ENCODE assay signal across 8 cellular contexts in the genomic region with DNA sequence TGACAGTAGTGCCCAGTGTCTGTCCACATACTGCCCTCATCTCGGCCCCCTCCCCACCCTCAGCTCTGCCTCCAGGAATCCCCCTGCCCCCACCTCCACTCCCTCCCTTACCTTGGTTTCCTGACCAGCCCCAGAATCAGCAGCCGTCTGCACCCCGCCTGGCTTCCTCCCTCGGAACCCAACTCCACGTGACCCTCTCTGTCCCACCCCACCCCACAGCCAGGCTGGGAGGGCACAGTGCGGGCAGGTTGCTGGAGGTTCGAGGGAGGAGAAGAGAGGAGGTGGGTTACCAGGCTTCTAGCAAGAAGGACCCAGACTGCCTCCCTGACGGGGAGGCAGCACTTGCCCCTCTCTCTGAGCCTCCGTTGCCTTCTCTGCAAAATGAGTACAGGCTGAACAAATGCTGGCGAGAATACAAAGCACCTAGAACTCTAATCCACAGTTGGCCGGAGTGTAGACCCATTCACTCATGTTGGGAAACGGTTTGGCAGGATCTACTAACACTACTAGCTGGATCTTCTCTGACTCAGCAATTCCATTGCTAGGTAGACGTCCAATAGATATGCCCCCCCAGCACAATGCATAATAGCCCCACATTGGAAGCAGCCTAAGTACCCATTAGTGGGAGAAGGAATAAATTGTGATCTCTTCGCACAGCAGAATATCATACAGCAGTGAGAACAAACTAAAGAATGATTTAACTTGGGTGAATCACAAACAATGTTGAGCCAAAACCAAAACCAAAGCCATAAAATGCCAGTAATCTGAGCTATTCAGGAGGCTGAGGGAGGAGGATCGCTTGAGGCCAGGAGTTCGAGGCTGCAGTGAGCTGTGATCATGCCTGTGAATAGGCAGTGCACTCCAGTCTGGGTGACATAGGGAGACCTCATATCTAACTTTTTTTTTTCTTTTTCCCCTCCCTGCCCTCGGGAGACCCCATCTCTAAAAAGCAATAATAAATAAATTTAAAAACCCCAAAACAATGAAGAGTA. TPM values are rescaled to one million over a fixed set of nuclear protein-coding genes. Genes with fewer than 3 reads are reported as not detected.
DNase-seq lines count a peak whose midpoint lies in the region; ATAC-seq and TF ChIP-seq lines count a peak whose summit lies in the region.

A gene (minus strand): TSS at position 151 of the 992 bp plus-strand sequence. CDS start 186 bp downstream, outside the sequence.

- H3K27ac ChIP-seq in right cardiac atrium (ENCODE audit: low read length) = no peak within 1 kb of the TSS

- in situ Hi-C loops in GM13977 (cut with MboI; ENCODE audit: low pct_unique_long_range_greater_than_20kb, low sequenced_read_pairs, unreplicated experiment) = no loop called here

- H3K4me3 ChIP-seq in MG63 (no peak within 1 kb of the TSS), right cardiac atrium (ENCODE audit: low read length) (no peak within 1 kb of the TSS)

- WGBS in right cardiac atrium = 34% methylated on average over 17 of the region's 17 CpGs

- H3K4me1 ChIP-seq in right cardiac atrium (ENCODE audit: control insufficient read depth, insufficient read depth, low read length) = peaks cover under 1% of the 10 kb centered on the region

- intact Hi-C loops in right cardiac atrium (cut with DNase I) = loop anchor here in 1 of 4 donors (10.0 kb wide), 1 partner anchor 90 kb away; no protein-coding TSS in a partner anchor

- no peaks in the 10 kb centered on the region for H3K9me3 ChIP-seq in MG63
- no peaks in the 10 kb centered on the region for H3K9me3 ChIP-seq in right cardiac atrium (ENCODE audit: control insufficient read depth, low read length)

- ATAC-seq in right cardiac atrium (peak; percentile 56), HG03159 (IDR thresholded peaks at IDR 0.05; ENCODE audit: unreplicated experiment) (no peak)

- peak; percentile 66 for DNase-seq in GM13977 (ENCODE audit: low spot score)
- DNase-seq in MG63 = peak; percentile 87
- DNase-seq in activated T-cell treated with anti-CD3 and anti-CD28 coated beads, Interleukin-2, amount 50 U/mL, for 1 hour = peak; percentile 73
- DNase-seq in right cardiac atrium = peak in 1 of 3 donors; percentile 61
- peak; percentile 32 to 68 for DNase-seq in stimulated activated CD8-positive, alpha-beta memory T cell treated with anti-CD3 and anti-CD28 coated beads, Interleukin-4, amount 100 ng/mL, for 1 hour (ENCODE audit: low read depth in 2 of 2, low spot score in 1 of 2)
- no peak for DNase-seq in HUDEP-2 (lab: John Stamatoyannopoulos, UW; ENCODE audit: unreplicated experiment in 76 of 76)
- DNase-seq in cerebellar nuclear complex (lab: John Stamatoyannopoulos, UW) = no peak

- H3K36me3 ChIP-seq in MG63 = no peaks in the 10 kb centered on the region

- no peak for TF ChIP-seq CTCF in GM13977 (IDR thresholded peaks at IDR 0.05; ENCODE audit: extremely low read depth, insufficient read depth, missing control alignments)

- H3K27me3 ChIP-seq in MG63 (no peaks in the 10 kb centered on the region), right cardiac atrium (ENCODE audit: control insufficient read depth, insufficient read depth) (no peaks in the 10 kb centered on the region)

RNA-seq across cellular contexts. Expression of the gene that starts here (rescaled TPM):
- 0.25 TPM in 1 of 2 replicates, not detected in the other for total RNA-seq in MG63 (2014; rRNA removed; shearing (Covaris generic); ENCODE audit: low replicate concordance)
- 1 to 10 TPM in 2 of 4 donors, under 1 TPM in 2; 0.68 to 2.5 (median 1.3) TPM for total RNA-seq in right cardiac atrium
- 0.66 TPM for polyA plus RNA-seq in right cardiac atrium

Comparison
In these comparisons a context has a peak if more than half of its experiments do, and no peak if none do; other contexts are left out.
1. Peak in DNase-seq in MG63; RNA of the gene not detected or under 1 TPM.
2. DNase-seq: peak in GM13977 (single experiment), activated T-cell treated with anti-CD3 and anti-CD28 coated beads, Interleukin-2, amount 50 U/mL, for 1 hour (single experiment) and stimulated activated CD8-positive, alpha-beta memory T cell treated with anti-CD3 and anti-CD28 coated beads, Interleukin-4, amount 100 ng/mL, for 1 hour (2 of 2); none in HUDEP-2 (0 of 76) and cerebellar nuclear complex (0 of 2).